12 cellular contexts compared by ENCODE assay signal in genomic region chr16:83059237-83059636, GRCh38.
"Had no signal": no experiment of that assay in that cellular context is flagged by ENCODE, and none has a peak within 500 bp of the region (broad histone marks: within the 10 kb centered on the region; RNA-seq: fewer than 3 reads in every experiment).

No MANE protein-coding gene starts in this region.

- H3K9me3 ChIP-seq: adrenal gland, ovary had no signal

- H3K36me3 ChIP-seq: adrenal gland, cardiac muscle cell, ovary had no signal

- H3K27me3 ChIP-seq: adrenal gland, cardiac muscle cell, ovary had no signal

- DNase-seq: activated CD4-positive, CD25-positive, alpha-beta regulatory T cell treated with anti-CD3 and anti-CD28 coated beads, Interleukin-2, amount 50 U/mL, for 72 hours; activated effector memory CD4-positive, alpha-beta T cell treated with anti-CD3 and anti-CD28 coated beads, Interleukin-2, amount 50 U/mL, for 16 hours; activated T-cell treated with anti-CD3 and anti-CD28 coated beads, Interleukin-2, amount 50 U/mL, for 72 hours; adrenal gland; effector memory CD8-positive, alpha-beta T cell; foreskin fibroblast; naive thymus-derived CD8-positive, alpha-beta T cell; ovary; stimulated activated naive B cell treated with anti-CD40 and anti-IgM and Interleukin-4, amounts not matched to agents 10 μg/mL and 1 μg/mL and 100 μg/mL, for 72 hours had no signal

- H3K27ac ChIP-seq: adrenal gland, cardiac muscle cell, ovary had no signal

- H3K4me3 ChIP-seq: adrenal gland, cardiac muscle cell, ovary had no signal

- ATAC-seq: activated naive CD4-positive, alpha-beta T cell treated with anti-CD3 and anti-CD28 coated beads, Interleukin-2, amount 50 U/mL, for 72 hours; activated T-cell treated with anti-CD3 and anti-CD28 coated beads, Interleukin-2, amount 50 U/mL, for 72 hours; effector memory CD8-positive, alpha-beta T cell; naive thymus-derived CD8-positive, alpha-beta T cell; sciatic nerve; stimulated activated naive B cell treated with anti-CD40 and anti-IgM and Interleukin-4, amounts not matched to agents 10 μg/mL and 1 μg/mL and 100 μg/mL, for 72 hours had no signal

- H3K4me1 ChIP-seq: adrenal gland had no signal
